1 cellular context compared by ENCODE assay signal in genomic region chr22:39560127-39560526, GRCh38.
TF ChIP-seq lines count a peak whose summit lies in the region.

No MANE protein-coding gene starts in this region.

TF ChIP-seq in H1, 55 proteins besides CTCF, POLR2A, EP300 and RAD21:
- no peak for TF ChIP-seq SUZ12 (IDR thresholded peaks at IDR 0.05; ENCODE audit: low read length)
